Comparison of ENCODE assay signal across 1 cellular context in the genomic region with DNA sequence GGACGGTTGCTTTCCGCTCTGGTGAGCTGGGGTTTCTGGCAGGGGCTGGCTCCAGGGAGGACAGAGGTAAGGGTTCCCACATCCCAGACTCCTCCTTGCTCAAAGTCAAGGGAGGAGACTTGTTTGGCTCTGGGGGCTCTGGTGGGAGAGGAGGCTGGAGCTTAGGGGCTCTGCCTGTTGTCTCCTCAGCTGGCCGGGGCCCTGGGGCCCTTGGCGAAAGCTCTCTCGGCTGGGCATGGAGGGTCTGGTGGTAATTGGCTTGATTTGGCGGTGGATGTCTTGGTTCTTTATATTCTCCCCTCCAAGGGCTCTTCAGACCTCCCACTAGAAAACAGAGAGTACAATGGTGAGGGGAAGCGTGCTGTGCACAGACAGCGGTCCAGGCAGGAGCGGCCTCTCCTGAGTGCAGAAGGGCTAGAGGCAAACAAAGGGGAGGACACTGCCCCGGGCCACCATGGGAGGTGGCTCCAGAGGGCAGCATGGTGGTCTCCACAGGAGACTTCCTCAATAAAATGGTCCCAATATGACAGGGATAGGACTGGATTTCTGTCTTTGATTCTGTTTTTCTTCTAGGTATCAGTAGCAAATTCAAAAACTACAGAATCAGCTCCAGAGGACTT.
A peak's percentile ranks its signal among the peaks of the same experiment; 100 is the strongest.
TF ChIP-seq lines count a peak whose summit lies in the region.

No MANE protein-coding gene starts in this region.

TF ChIP-seq in K562, 482 proteins besides CTCF, POLR2A, EP300 and RAD21:
- TF ChIP-seq MYC (IDR thresholded peaks at IDR 0.05; ENCODE audit: low read depth, low read length) = no peak
- no peak for TF ChIP-seq MYC (CRISPR knock-in tag; IDR thresholded peaks at IDR 0.05; ENCODE audit: borderline replicate concordance, low read depth)
- peak; percentile 23; the same call in 1 of the 2 replicates for TF ChIP-seq POLR2G (IDR thresholded peaks at IDR 0.05; ENCODE audit: low read depth, low read length)
